Comparison of ENCODE assay signal across 14 cellular contexts in the genomic region with DNA sequence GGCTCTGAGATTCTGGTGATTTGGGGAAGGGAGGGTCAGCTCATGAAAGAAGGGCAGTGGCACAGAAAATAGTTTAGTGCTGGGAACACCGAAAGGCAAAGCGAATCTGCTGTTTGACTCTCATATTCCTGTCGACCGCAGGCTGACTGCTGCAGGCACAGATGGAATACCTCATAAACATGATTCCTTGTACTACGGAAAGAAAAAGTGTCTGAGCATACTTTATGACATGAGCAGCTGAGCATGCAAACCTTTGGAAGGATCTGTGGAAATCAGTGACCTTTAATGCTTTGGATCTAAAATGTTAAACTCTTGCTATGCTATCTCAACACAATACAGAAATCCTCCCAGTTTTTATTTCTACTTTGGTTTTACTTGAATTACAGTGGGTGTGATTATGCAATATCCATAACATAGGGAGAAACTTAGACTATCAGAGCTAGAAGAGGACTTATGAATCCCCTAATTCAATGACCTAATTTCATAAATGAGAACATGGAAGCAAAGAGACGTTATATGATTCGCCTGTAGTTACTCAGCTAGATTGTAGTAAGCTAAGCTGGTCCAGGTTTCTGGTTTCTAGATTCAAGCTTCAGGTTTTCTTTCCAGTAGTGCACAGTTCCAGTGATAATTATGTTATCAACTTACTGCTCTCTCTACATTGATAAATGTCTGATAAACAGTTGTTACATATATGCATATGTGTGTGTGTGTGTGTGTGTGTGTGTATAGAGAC.
"Had no signal": no experiment of that assay in that cellular context is flagged by ENCODE, and none has a peak within 500 bp of the region (broad histone marks: within the 10 kb centered on the region; RNA-seq: fewer than 3 reads in every experiment).

No MANE protein-coding gene starts in this region.

- H3K27ac ChIP-seq: body of pancreas, epithelial cell of prostate, skin epidermis, tibial artery, vagina had no signal

- H3K4me1 ChIP-seq: body of pancreas, tibial artery, vagina had no signal

- H3K4me3 ChIP-seq: body of pancreas, skin epidermis, tibial artery, vagina had no signal

- H3K9me3 ChIP-seq: body of pancreas, tibial artery, vagina had no signal

- ATAC-seq: activated CD4-positive, CD25-positive, alpha-beta regulatory T cell treated with anti-CD3 and anti-CD28 coated beads, Interleukin-2, amount 50 U/mL, for 24 hours; body of pancreas; left colon had no signal

- H3K36me3 ChIP-seq: tibial artery, vagina had no signal

- H3K27me3 ChIP-seq: body of pancreas, tibial artery, vagina had no signal

- DNase-seq: activated CD4-positive, alpha-beta T cell treated with anti-CD3 and anti-CD28 coated beads, Interleukin-2, amount 50 U/mL, for 4 hours; activated T-cell treated with anti-CD3 and anti-CD28 coated beads, Interleukin-2, amount 50 U/mL, for 1 hour; amniotic stem cell; body of pancreas; effector memory CD4-positive, alpha-beta T cell; head of caudate nucleus; left colon; mammary epithelial cell; nephron progenitor cell; tibial artery had no signal
